8 cellular contexts compared by ENCODE assay signal in genomic region chr3:48990636-48991421, GRCh38. TPM values are rescaled to one million over a fixed set of nuclear protein-coding genes. Genes with fewer than 3 reads are reported as not detected.
DNase-seq lines count a peak whose midpoint lies in the region; ATAC-seq and TF ChIP-seq lines count a peak whose summit lies in the region.

No MANE protein-coding gene starts in this region.

- H3K4me3 ChIP-seq in Peyer's patch (peak overlapping the region; percentile 73 to 97 (median 92)), coronary artery (peak overlapping the region; percentile 80), mesendoderm (ENCODE audit: low read length) (peak overlapping the region; percentile 67), thoracic aorta (peak overlapping the region; percentile 88)

- peak overlapping the region; percentile 90 for H4K5ac ChIP-seq in mesendoderm (ENCODE audit: low read length)

- H3K4ac ChIP-seq in mesendoderm (ENCODE audit: low read depth, low read length), result peak overlapping the region; percentile 17

- peaks cover 6% of the 10 kb centered on the region for H3K79me1 ChIP-seq in mesendoderm (ENCODE audit: low read length)

- H3K9ac ChIP-seq in mesendoderm (ENCODE audit: low read length), result peak overlapping the region; percentile 91

- H2BK5ac ChIP-seq in mesendoderm (ENCODE audit: low read length), result no peak overlapping the region

- no peak overlapping the region for H2BK15ac ChIP-seq in mesendoderm (replicated peaks; ENCODE audit: low read depth)

- peaks cover 3% of the 10 kb centered on the region for H3K79me2 ChIP-seq in mesendoderm (ENCODE audit: control insufficient read depth, insufficient read depth, low read length)

- WGBS in mesendoderm (ENCODE audit: extremely low coverage, insufficient coverage, low lambda C conversion rate), result no CpG with 5 or more reads among the region's 40 CpGs

- TF ChIP-seq CTCF in Peyer's patch (IDR thresholded peaks at IDR 0.05) (no peak), coronary artery (IDR thresholded peaks at IDR 0.05) (no peak), thoracic aorta (IDR thresholded peaks at IDR 0.05) (no peak)

- no peaks in the 10 kb centered on the region for H3K9me3 ChIP-seq in Peyer's patch
- H3K9me3 ChIP-seq in thoracic aorta, result no peaks in the 10 kb centered on the region

- peak overlapping the region; percentile 92 for H3K4me2 ChIP-seq in mesendoderm (ENCODE audit: low read length)

- H3K56ac ChIP-seq in mesendoderm (ENCODE audit: low read length), result peak overlapping the region; percentile 92

- H3K27me3 ChIP-seq in Peyer's patch, result no peaks in the 10 kb centered on the region
- H3K27me3 ChIP-seq in mesendoderm (ENCODE audit: insufficient read depth, low read length, poor library complexity), result no peaks in the 10 kb centered on the region
- H3K27me3 ChIP-seq in thoracic aorta (replicated peaks; ENCODE audit: insufficient read depth), result no peaks in the 10 kb centered on the region

- H3K23ac ChIP-seq in mesendoderm (ENCODE audit: low read length), result no peak overlapping the region

- H3K4me1 ChIP-seq in Peyer's patch, result peaks cover 0 to 21% (median 15%) of the 10 kb centered on the region in 4 donors
- H3K4me1 ChIP-seq in mesendoderm (ENCODE audit: control insufficient read depth, low read depth, low read length), result peaks cover 3% of the 10 kb centered on the region
- H3K4me1 ChIP-seq in thoracic aorta (ENCODE audit: control insufficient read depth in 1 of 2, low read depth in 2 of 2), result peaks cover 9 to 32% of the 10 kb centered on the region in 2 donors

- H3K36me3 ChIP-seq in Peyer's patch (peaks cover 0 to 19% (median 0%) of the 10 kb centered on the region in 3 donors), mesendoderm (ENCODE audit: control insufficient read depth, insufficient read depth, low read length) (no peaks in the 10 kb centered on the region), thoracic aorta (peaks cover 6% of the 10 kb centered on the region)

- no peak for TF ChIP-seq POLR2A in Peyer's patch (IDR thresholded peaks at IDR 0.05)

- peak overlapping the region; percentile 22 for H3K18ac ChIP-seq in mesendoderm (ENCODE audit: low read length)

- peak overlapping the region; percentile 68 for H4K8ac ChIP-seq in mesendoderm (ENCODE audit: low read depth, low read length)

- ATAC-seq in GM21723 (IDR thresholded peaks at IDR 0.05; ENCODE audit: unreplicated experiment) (peak; percentile 20), thoracic aorta (ENCODE audit: insufficient number of reproducible peaks, low FRiP score, low read depth) (no peak), GM21360 (IDR thresholded peaks at IDR 0.05; ENCODE audit: unreplicated experiment) (no peak)

- no peak overlapping the region for H2AK5ac ChIP-seq in mesendoderm (ENCODE audit: low read length)

- H2BK120ac ChIP-seq in mesendoderm (ENCODE audit: low read depth, low read length), result no peak overlapping the region

- DNase-seq in DMS53 (lab: John Stamatoyannopoulos, UW) (peak; percentile 53), DMS53 treated with DMSO at 0.1 percent for 48 hours (lab: John Stamatoyannopoulos, UW; ENCODE audit: unreplicated experiment) (no peak), Peyer's patch (peak; percentile 45 to 65 (median 64)), coronary artery (ENCODE audit: low spot score) (no peak), mesendoderm (peak; percentile 66), thoracic aorta (ENCODE audit: low spot score) (no peak)

- H3K27ac ChIP-seq in Peyer's patch (peak overlapping the region; percentile 74 to 91 (median 88)), coronary artery (peak overlapping the region; percentile 85 to 95), mesendoderm (ENCODE audit: low read depth, low read length) (no peak overlapping the region), thoracic aorta (peak overlapping the region; percentile 93 to 95)

RNA-seq across cellular contexts. Expression of gene P4HTM, which starts 0.8 kb away (rescaled TPM):
- total RNA-seq in Peyer's patch (10 to 100 TPM; 47.0 to 95.9 (median 78.0) TPM), thoracic aorta (10 to 100 TPM; 57.6 to 75.1 TPM)
- 6.9 TPM for polyA plus RNA-seq in mesendoderm (2013, experiment 1 of 2)
- 6.6 TPM for polyA plus RNA-seq in mesendoderm (2013, experiment 2 of 2)

RNA-seq across cellular contexts. Expression of gene WDR6, which starts 16.4 kb away (rescaled TPM):
- total RNA-seq in Peyer's patch, result 100 to 1,000 TPM in 3 of 4 donors, 10 to 100 TPM in 1; 96.7 to 233 (median 179) TPM
- polyA plus RNA-seq in mesendoderm (2013, experiment 1 of 2), result 73.5 TPM
- 74.2 TPM for polyA plus RNA-seq in mesendoderm (2013, experiment 2 of 2)
- 100 to 1,000 TPM in 1 of 2 donors, 10 to 100 TPM in 1; 89.9 to 121 TPM for total RNA-seq in thoracic aorta

RNA-seq across cellular contexts. Expression of gene DALRD3, which starts 27.6 kb away (rescaled TPM):
- total RNA-seq in Peyer's patch, result 10 to 100 TPM; 31.4 to 49.5 (median 33.1) TPM
- 24.5 TPM for polyA plus RNA-seq in mesendoderm (2013, experiment 1 of 2)
- polyA plus RNA-seq in mesendoderm (2013, experiment 2 of 2), result 25.7 TPM
- 10 to 100 TPM; 16.8 to 36.8 TPM for total RNA-seq in thoracic aorta

RNA-seq across cellular contexts. Expression of gene NDUFAF3, which starts 31.1 kb away (rescaled TPM):
- total RNA-seq in Peyer's patch (100 to 1,000 TPM in 2 of 4 donors, 10 to 100 TPM in 2; 64.7 to 164 (median 106) TPM), thoracic aorta (100 to 1,000 TPM in 1 of 2 donors, 10 to 100 TPM in 1; 65.7 to 164 TPM)
- polyA plus RNA-seq in mesendoderm (2013, experiment 1 of 2), result 35.6 TPM
- 35.4 TPM for polyA plus RNA-seq in mesendoderm (2013, experiment 2 of 2)

RNA-seq across cellular contexts. Expression of gene IMPDH2, which starts 38.4 kb away (rescaled TPM):
- total RNA-seq in Peyer's patch (100 to 1,000 TPM in 1 of 4 donors, 10 to 100 TPM in 3; 58.8 to 149 (median 68.5) TPM), thoracic aorta (10 to 100 TPM; 56.0 to 96.2 TPM)
- 301 TPM for polyA plus RNA-seq in mesendoderm (2013, experiment 1 of 2)
- polyA plus RNA-seq in mesendoderm (2013, experiment 2 of 2), result 302 TPM

Comparison
In these comparisons a context has a peak if more than half of its experiments do, and no peak if none do; other contexts are left out.
1. DNase-seq: peak in DMS53 (single experiment), Peyer's patch (3 of 3) and mesendoderm (single experiment); none in DMS53 treated with DMSO at 0.1 percent for 48 hours (single experiment), coronary artery (single experiment) and thoracic aorta (single experiment).
2. Peak in every context shown above with its lines, with median percentiles within 50 percentile points of each other: H3K4me3 ChIP-seq.